In the genomic region with DNA sequence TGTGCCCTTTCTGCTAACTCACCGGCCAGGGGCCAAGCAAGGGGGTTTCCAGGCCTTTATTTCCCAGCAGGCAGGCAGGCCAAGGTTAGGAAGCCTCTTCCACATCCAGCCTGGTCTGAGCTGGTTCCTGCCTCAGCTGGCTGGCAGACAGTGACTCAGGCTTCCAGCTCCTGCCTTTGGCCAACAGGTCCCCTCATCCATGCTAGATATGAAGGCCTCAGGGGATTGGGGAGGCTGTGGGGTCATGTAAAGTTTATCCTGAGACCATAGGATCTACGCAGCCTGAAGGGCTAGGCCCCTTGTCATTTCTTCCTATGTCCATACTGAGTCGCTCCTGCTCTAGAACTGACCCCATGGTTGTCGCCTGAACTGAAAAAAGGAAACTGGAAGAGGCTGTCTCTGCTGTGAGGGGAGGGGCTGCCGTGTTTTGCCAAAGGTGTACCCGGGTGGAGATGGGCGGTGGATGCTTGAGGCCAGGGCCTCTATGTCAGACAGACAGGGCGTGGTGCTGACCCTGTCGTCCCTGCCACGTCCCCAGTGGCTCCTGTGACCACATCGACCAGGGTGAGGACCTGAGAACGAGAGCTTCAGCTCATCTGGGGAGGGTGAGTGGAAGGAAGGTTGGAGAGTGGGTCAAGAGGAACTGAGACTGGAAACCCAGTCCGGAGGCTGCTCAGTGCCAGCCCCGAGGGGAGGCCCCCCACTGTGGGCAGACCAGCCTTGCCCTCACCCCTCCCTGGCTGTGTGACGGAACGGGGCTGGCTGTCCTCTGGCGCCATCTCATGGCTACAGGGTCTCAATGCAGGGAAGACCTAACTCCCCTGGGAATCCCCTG, we compare ENCODE assay signal across 8 cellular contexts. TPM values are rescaled to one million over a fixed set of nuclear protein-coding genes. Genes with fewer than 3 reads are reported as not detected.
DNase-seq lines count a peak whose midpoint lies in the region; ATAC-seq and TF ChIP-seq lines count a peak whose summit lies in the region.

No MANE protein-coding gene starts in this region.

- no peaks in the 10 kb centered on the region for H3K9me3 ChIP-seq in SJSA1 (replicated peaks)
- no peaks in the 10 kb centered on the region for H3K9me3 ChIP-seq in cardiac muscle cell (ENCODE audit: low read depth)

- H3K36me3 ChIP-seq in KMS-11 (ENCODE audit: insufficient read depth) (no peaks in the 10 kb centered on the region), SJSA1 (no peaks in the 10 kb centered on the region), cardiac muscle cell (no peaks in the 10 kb centered on the region)

- no peak overlapping the region for H3K4me3 ChIP-seq in KMS-11 (IDR thresholded peaks at IDR 0.05; ENCODE audit: insufficient read depth, low read depth, low read length)
- H3K4me3 ChIP-seq in SJSA1 = no peak overlapping the region
- H3K4me3 ChIP-seq in cardiac muscle cell = no peak overlapping the region

- peak overlapping the region; percentile 35; the same call in 1 of the 2 replicates for H3K9ac ChIP-seq in KMS-11

- H3K4me1 ChIP-seq in KMS-11 (ENCODE audit: low read depth, poor library complexity, severe bottlenecking) (peaks cover 21% of the 10 kb centered on the region), SJSA1 (replicated peaks) (peaks cover 14% of the 10 kb centered on the region), cardiac muscle cell (ENCODE audit: low read depth) (peaks cover 9% of the 10 kb centered on the region)

- no peaks in the 10 kb centered on the region for H3K79me2 ChIP-seq in KMS-11 (ENCODE audit: insufficient read depth, low read depth)

- TF ChIP-seq CTCF in KMS-11 (conservative IDR thresholded peaks at IDR 0.05; ENCODE audit: low read depth, low read length) = peak; percentile 90
- TF ChIP-seq CTCF in cardiac muscle cell (IDR thresholded peaks at IDR 0.05; ENCODE audit: low read depth, low read length) = peak; percentile 97

- peak overlapping the region; percentile 31 for H3K27ac ChIP-seq in KMS-11
- peak overlapping the region; percentile 63 for H3K27ac ChIP-seq in SJSA1
- H3K27ac ChIP-seq in cardiac muscle cell = peak overlapping the region; percentile 35

- H4K20me1 ChIP-seq in KMS-11 (ENCODE audit: insufficient read depth) = no peaks in the 10 kb centered on the region

- peak overlapping the region; percentile 59; the same call in 1 of the 2 replicates for H3K4me2 ChIP-seq in KMS-11

- H2AFZ ChIP-seq in KMS-11 (ENCODE audit: low read depth) = peak overlapping the region; percentile 90

- ATAC-seq in GM21723 (IDR thresholded peaks at IDR 0.05; ENCODE audit: unreplicated experiment) = peak; percentile 71

- H3K27me3 ChIP-seq in KMS-11 (ENCODE audit: insufficient read depth, low read depth) (no peaks in the 10 kb centered on the region), SJSA1 (replicated peaks) (no peaks in the 10 kb centered on the region), cardiac muscle cell (peaks cover 4% of the 10 kb centered on the region)

- DNase-seq in ELR (ENCODE audit: low read depth) = peak; percentile 87
- DNase-seq in SJSA1 (ENCODE audit: low read depth in 1 of 2, low spot score in 2 of 2) = peak; percentile 54 to 69
- DNase-seq in amniotic epithelial cell (ENCODE audit: low read depth) = peak; percentile 70
- peak; percentile 73 to 82 for DNase-seq in cardiac muscle cell (ENCODE audit: low read depth in 1 of 2, low spot score in 1 of 2)
- DNase-seq in pons (ENCODE audit: low spot score) = peak; percentile 71
- no peak for DNase-seq in NK-92 (lab: John Stamatoyannopoulos, UW; ENCODE audit: unreplicated experiment)

RNA-seq across cellular contexts. Expression of gene P2RY6, which starts 17.0 kb away (rescaled TPM):
- total RNA-seq in SJSA1 (2014; rRNA removed; shearing (Covaris generic)) = not detected in 2 replicates
- total RNA-seq in cardiac muscle cell = 0.07 and 0.39 TPM in 2 replicates
- not detected in 2 replicates for polyA plus RNA-seq in cardiac muscle cell

RNA-seq across cellular contexts. Expression of gene ARHGEF17, which starts 19.0 kb away (rescaled TPM):
- 8.3 and 14.6 TPM in 2 replicates for total RNA-seq in SJSA1 (2014; rRNA removed; shearing (Covaris generic))
- total RNA-seq in cardiac muscle cell = 37.2 and 60.3 TPM in 2 replicates
- 26.5 and 33.5 TPM in 2 replicates for polyA plus RNA-seq in cardiac muscle cell
